In the genomic region with DNA sequence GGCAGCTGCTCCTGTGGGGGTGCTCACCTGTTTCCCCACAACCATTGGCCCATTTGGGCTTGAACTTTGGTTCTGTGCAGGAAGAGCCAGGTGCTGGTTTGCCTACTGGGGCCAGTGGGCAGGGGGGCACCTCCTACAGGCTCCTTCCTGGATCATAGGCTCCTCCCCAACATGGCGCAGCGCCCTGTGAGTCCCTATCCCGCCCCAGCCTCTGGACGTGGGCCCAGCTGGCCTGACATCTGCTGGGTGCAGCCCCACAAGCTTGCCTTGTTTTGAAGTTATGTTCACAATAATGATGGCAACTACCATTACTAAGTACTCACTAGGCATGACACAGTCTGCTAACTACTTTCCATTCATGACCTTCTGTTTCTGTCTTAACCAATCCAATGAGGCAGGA, we compare ENCODE assay signal across 15 cellular contexts.
DNase-seq lines count a peak whose midpoint lies in the region; ATAC-seq and TF ChIP-seq lines count a peak whose summit lies in the region.
"Had no signal": no experiment of that assay in that cellular context is flagged by ENCODE, and none has a peak within 500 bp of the region (broad histone marks: within the 10 kb centered on the region; RNA-seq: fewer than 3 reads in every experiment).

No MANE protein-coding gene starts in this region.

- dilution Hi-C loops in IMR-90 (cut with HindIII; ENCODE audit: low sequenced_read_pairs, unreplicated experiment), result no loop called here

- no peaks in the 10 kb centered on the region for H3K79me1 ChIP-seq in IMR-90 (ENCODE audit: low read depth in 1 of 2, low read length in 2 of 2)

- H3K9me1 ChIP-seq in IMR-90 (ENCODE audit: insufficient read depth, low read length), result peaks cover 3% of the 10 kb centered on the region; the same call in 1 of the 2 replicates

- H4K20me1 ChIP-seq in IMR-90 (ENCODE audit: insufficient read depth, low read length), result no peaks in the 10 kb centered on the region

- H3K9me3 Mint-ChIP-seq in stimulated activated naive B cell treated with anti-CD40 and anti-IgM and Interleukin-4, amounts not matched to agents 10 μg/mL and 1 μg/mL and 100 μg/mL, for 72 hours, result no peaks in the 10 kb centered on the region
- H3K9me3 Mint-ChIP-seq: HFFc6 had no signal

- H3K27me3 ChIP-seq in IMR-90 (ENCODE audit: control insufficient read depth, insufficient read depth, low read length), result no peaks in the 10 kb centered on the region
- no peaks in the 10 kb centered on the region for H3K27me3 ChIP-seq in uterus
- no peaks in the 10 kb centered on the region for H3K27me3 ChIP-seq in psoas muscle (ENCODE audit: insufficient read depth in 3 of 3, low read length in 2 of 3)

- TF ChIP-seq POLR2A in IMR-90 (IDR thresholded peaks at IDR 0.05; ENCODE audit: low read depth, low read length) (no peak), uterus (IDR thresholded peaks at IDR 0.05) (no peak)

- TF ChIP-seq CTCF in IMR-90 (conservative IDR thresholded peaks at IDR 0.05; ENCODE audit: low read depth, low read length), result no peak
- no peak for TF ChIP-seq CTCF in fibroblast of pulmonary artery (IDR thresholded peaks at IDR 0.05; ENCODE audit: low read length, missing control alignments)
- TF ChIP-seq CTCF in uterus (IDR thresholded peaks at IDR 0.05), result no peak
- no peak for TF ChIP-seq CTCF in psoas muscle (IDR thresholded peaks at IDR 0.05)

- POLR2A ChIA-PET in IMR-90 (lab: Charles Lee; ENCODE audit: unreplicated experiment), result no interaction called here

- no peak overlapping the region for H3K9ac ChIP-seq in IMR-90 (ENCODE audit: low read depth, low read length)
- H3K9ac ChIP-seq: KMS-11 had no signal

- no peak overlapping the region for H3K4me3 Mint-ChIP-seq in stimulated activated naive B cell treated with anti-CD40 and anti-IgM and Interleukin-4, amounts not matched to agents 10 μg/mL and 1 μg/mL and 100 μg/mL, for 72 hours
- H3K4me3 Mint-ChIP-seq: HFFc6 had no signal

- H4K91ac ChIP-seq in IMR-90 (ENCODE audit: insufficient read depth, low read depth, low read length), result no peak overlapping the region

- no peaks in the 10 kb centered on the region for H3K27me3 Mint-ChIP-seq in stimulated activated naive B cell treated with anti-CD40 and anti-IgM and Interleukin-4, amounts not matched to agents 10 μg/mL and 1 μg/mL and 100 μg/mL, for 72 hours

- H3K4ac ChIP-seq in IMR-90 (ENCODE audit: low read depth, low read length), result no peak overlapping the region

- no peak overlapping the region for H3K18ac ChIP-seq in IMR-90 (ENCODE audit: low read depth, low read length)

- no peak overlapping the region for H3K23ac ChIP-seq in IMR-90 (ENCODE audit: low read depth, low read length)

- no peaks in the 10 kb centered on the region for H3K36me3 ChIP-seq in IMR-90 (ENCODE audit: control insufficient read depth, insufficient read depth, low read length)
- H3K36me3 ChIP-seq in uterus, result no peaks in the 10 kb centered on the region
- peaks cover 0 to 17% of the 10 kb centered on the region in 2 donors for H3K36me3 ChIP-seq in psoas muscle (ENCODE audit: insufficient read depth in 1 of 2, low read depth in 1 of 2)

- H2AFZ ChIP-seq in IMR-90 (replicated peaks; ENCODE audit: low read length, poor library complexity), result no peak overlapping the region
- H2AFZ ChIP-seq: PC-9 had no signal

- H3K4me2 ChIP-seq in IMR-90 (ENCODE audit: low read depth, low read length), result no peak overlapping the region
- H3K4me2 ChIP-seq: KMS-11, PC-9 had no signal

- peak overlapping the region; percentile 31 for H3K27ac Mint-ChIP-seq in stimulated activated naive B cell treated with anti-CD40 and anti-IgM and Interleukin-4, amounts not matched to agents 10 μg/mL and 1 μg/mL and 100 μg/mL, for 72 hours
- H3K27ac Mint-ChIP-seq: HFFc6 had no signal

- no peaks in the 10 kb centered on the region for H3K4me1 Mint-ChIP-seq in stimulated activated naive B cell treated with anti-CD40 and anti-IgM and Interleukin-4, amounts not matched to agents 10 μg/mL and 1 μg/mL and 100 μg/mL, for 72 hours

- no TSS peak for BruUV-seq in IMR-90 (replicated peaks; lab: Mats Ljungman, UMichigan)

- no peak overlapping the region for H4K8ac ChIP-seq in IMR-90 (ENCODE audit: low read depth in 2 of 2, low read length in 2 of 2)

- in situ Hi-C loops in IMR-90 (cut with MboI; ENCODE audit: low sequenced_read_pairs), result no loop called here

- H2AK5ac ChIP-seq in IMR-90 (ENCODE audit: low read depth, low read length), result no peak overlapping the region

- H3K27ac ChIP-seq in IMR-90 (ENCODE audit: insufficient read depth, low read length) (no peak overlapping the region), uterus (no peak overlapping the region), psoas muscle (no peak overlapping the region)
- H3K27ac ChIP-seq: KMS-11, PC-9 had no signal

- no peak overlapping the region for H2BK120ac ChIP-seq in IMR-90 (ENCODE audit: low read depth, low read length)

- no peak overlapping the region for H3K56ac ChIP-seq in IMR-90 (ENCODE audit: extremely low read depth, insufficient read depth, low read length)

- no peak overlapping the region for H4K5ac ChIP-seq in IMR-90 (ENCODE audit: low read depth, low read length)

- H3K9me3 ChIP-seq in IMR-90 (ENCODE audit: control insufficient read depth, insufficient read depth, low read length), result no peaks in the 10 kb centered on the region
- H3K9me3 ChIP-seq in uterus, result no peaks in the 10 kb centered on the region
- H3K9me3 ChIP-seq in psoas muscle, result no peaks in the 10 kb centered on the region

- H3K4me3 ChIP-seq in IMR-90 (ENCODE audit: insufficient read depth, low read depth, low read length) (no peak overlapping the region), fibroblast of pulmonary artery (replicated peaks; ENCODE audit: low read depth, low read length) (no peak overlapping the region), uterus (no peak overlapping the region), psoas muscle (no peak overlapping the region)
- H3K4me3 ChIP-seq: PC-9 had no signal

- H2BK5ac ChIP-seq in IMR-90 (ENCODE audit: low read depth, low read length, poor library complexity, severe bottlenecking), result no peak overlapping the region

- H2BK20ac ChIP-seq in IMR-90 (ENCODE audit: low read depth, low read length), result no peak overlapping the region

- no peak for ATAC-seq in IMR-90 (ENCODE audit: low read depth)
- no peak for ATAC-seq in stimulated activated naive B cell treated with anti-CD40 and anti-IgM and Interleukin-4, amounts not matched to agents 10 μg/mL and 1 μg/mL and 100 μg/mL, for 72 hours (replicated peaks)
- ATAC-seq in psoas muscle, result no peak

- intact Hi-C loops in IMR-90 (cut with micrococcal nuclease) (no loop called here), uterus (cut with DNase I; ENCODE audit: low total_unique reads) (no loop called here), psoas muscle (cut with DNase I) (no loop called here)

- H3K4me1 ChIP-seq in IMR-90 (ENCODE audit: control insufficient read depth, insufficient read depth, low read length), result no peaks in the 10 kb centered on the region
- H3K4me1 ChIP-seq in uterus, result no peaks in the 10 kb centered on the region
- no peaks in the 10 kb centered on the region for H3K4me1 ChIP-seq in psoas muscle

- H3K36me3 Mint-ChIP-seq in stimulated activated naive B cell treated with anti-CD40 and anti-IgM and Interleukin-4, amounts not matched to agents 10 μg/mL and 1 μg/mL and 100 μg/mL, for 72 hours, result peaks cover 54 to 79% of the 10 kb centered on the region in 2 donors

- no peak overlapping the region for H2BK15ac ChIP-seq in IMR-90 (ENCODE audit: low read depth, low read length)

- WGBS in IMR-90 (ENCODE audit: extremely low coverage in 2 of 2, insufficient read length in 1 of 2), 2 experiments, result 60% methylated on average over 1 of the region's 4 CpGs; no CpG with 5 or more reads in 1 of the 2 experiments
- 72 to 81% (median 75%) methylated on average over 4 of the region's 4 CpGs for WGBS in psoas muscle, 3 donors

- TF ChIP-seq RAD21 in IMR-90 (IDR thresholded peaks at IDR 0.05; ENCODE audit: low read length), result no peak

- H3K14ac ChIP-seq in IMR-90 (replicated peaks; ENCODE audit: low read depth, low read length), result no peak overlapping the region

- CTCF ChIA-PET in IMR-90 (lab: Yijun Ruan, JAX), result interaction anchor here (0.6 kb wide), 1 partner anchor 21 kb away, joined by 5 read pairs; no protein-coding TSS in a partner anchor

- peak; percentile 8 for DNase-seq in IMR-90
- DNase-seq in NCI-H446 (lab: John Stamatoyannopoulos, UW), result peak; percentile 37 to 78
- peak; percentile 4 for DNase-seq in fibroblast of pulmonary artery (ENCODE audit: low read depth)
- no peak for DNase-seq in stimulated activated naive B cell treated with anti-CD40 and anti-IgM and Interleukin-4, amounts not matched to agents 10 μg/mL and 1 μg/mL and 100 μg/mL, for 72 hours
- DNase-seq in uterus, result no peak
- DNase-seq in psoas muscle, result no peak
- DNase-seq in activated CD4-positive, CD25-positive, alpha-beta regulatory T cell treated with anti-CD3 and anti-CD28 coated beads, Interleukin-2, amount 50 U/mL, for 72 hours, result no peak
- DNase-seq: AML-193, COR-L47, HFFc6, NCI-H1092, NCI-H187, NCI-H69, PC-9 had no signal

- H2AK9ac ChIP-seq in IMR-90 (replicated peaks; ENCODE audit: low read depth, low read length, poor library complexity), result peak overlapping the region; percentile 68

TF ChIP-seq in IMR-90, 13 proteins besides CTCF, POLR2A, EP300 and RAD21:
- TF ChIP-seq MAFK (IDR thresholded peaks at IDR 0.05; ENCODE audit: low read depth, low read length), result no peak
- TF ChIP-seq RFX5 (IDR thresholded peaks at IDR 0.05; ENCODE audit: low read depth, low read length), result no peak
- no peak for TF ChIP-seq CEBPB (IDR thresholded peaks at IDR 0.05; ENCODE audit: low read depth, low read length)
- no peak for TF ChIP-seq SMC3 (IDR thresholded peaks at IDR 0.05; ENCODE audit: low read depth, low read length)
- no peak for TF ChIP-seq ELK1 (IDR thresholded peaks at IDR 0.05; ENCODE audit: borderline replicate concordance, low read depth, low read length)
- no peak for TF ChIP-seq BHLHE40 (IDR thresholded peaks at IDR 0.05; ENCODE audit: low read depth, low read length)
- TF ChIP-seq MXI1 (IDR thresholded peaks at IDR 0.05; ENCODE audit: borderline replicate concordance, low read depth, low read length), result no peak
- no peak for TF ChIP-seq CHD1 (IDR thresholded peaks at IDR 0.05; ENCODE audit: low read depth, low read length)

Comparison
In these comparisons a context has a peak if more than half of its experiments do, and no peak if none do; other contexts are left out.
1. DNase-seq: peak in IMR-90 (single experiment), NCI-H446 (2 of 2) and fibroblast of pulmonary artery (single experiment); none in stimulated activated naive B cell treated with anti-CD40 and anti-IgM and Interleukin-4, amounts not matched to agents 10 μg/mL and 1 μg/mL and 100 μg/mL, for 72 hours (single experiment), uterus (0 of 2), psoas muscle (0 of 2) and activated CD4-positive, CD25-positive, alpha-beta regulatory T cell treated with anti-CD3 and anti-CD28 coated beads, Interleukin-2, amount 50 U/mL, for 72 hours (single experiment).